9 cellular contexts compared by ENCODE assay signal in the genomic region with DNA sequence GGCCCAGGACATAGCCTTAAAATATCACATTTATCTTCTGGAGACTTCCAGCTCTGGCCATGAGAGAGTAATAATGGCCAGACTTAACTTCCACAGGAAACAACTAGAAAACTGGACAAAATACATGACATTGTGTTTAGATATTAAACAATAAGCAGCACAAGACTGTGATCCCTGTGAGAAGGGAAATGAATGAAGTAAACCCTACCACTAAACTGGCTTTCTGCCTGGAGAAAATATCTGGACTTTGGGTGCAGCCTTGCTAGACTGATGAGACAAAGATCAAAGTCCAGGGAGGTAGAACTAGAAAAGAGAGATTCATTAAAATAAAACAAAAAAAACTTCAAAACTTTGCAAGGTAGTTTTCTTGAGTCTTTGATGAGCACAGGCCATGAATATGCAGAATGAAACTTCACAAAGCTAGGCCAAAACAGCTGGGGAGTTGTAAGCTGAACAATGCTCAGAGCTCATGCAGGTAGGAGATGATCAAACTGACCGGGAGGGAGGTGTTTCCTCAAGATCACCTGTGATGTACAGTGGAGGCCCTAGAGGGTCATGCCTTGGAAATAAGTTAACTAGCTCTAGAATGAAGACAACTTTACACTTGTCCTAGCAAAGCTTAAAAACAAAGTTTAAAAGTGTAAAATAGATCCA.
"Had no signal": no experiment of that assay in that cellular context is flagged by ENCODE, and none has a peak within 500 bp of the region (broad histone marks: within the 10 kb centered on the region; RNA-seq: fewer than 3 reads in every experiment).

No MANE protein-coding gene starts in this region.

- DNase-seq: activated CD4-positive, alpha-beta T cell treated with anti-CD3 and anti-CD28 coated beads, Interleukin-2, amount 50 U/mL, for 1 hour; activated CD4-positive, CD25-positive, alpha-beta regulatory T cell treated with anti-CD3 and anti-CD28 coated beads, Interleukin-2, amount 50 U/mL, for 72 hours; activated naive CD4-positive, alpha-beta T cell treated with Interleukin-2 at 50 U/mL for 16 hours; aorta; effector CD8-positive, alpha-beta T cell; stimulated activated CD4-positive, alpha-beta T cell treated with anti-CD3 and anti-CD28 coated beads, Interleukin-2, amount 100 ng/mL, for 48 hours; stomach had no signal

- H3K9me3 Mint-ChIP-seq: neural crest cell had no signal

- H3K27ac Mint-ChIP-seq: progenitor cell of endocrine pancreas had no signal

- H3K4me3 Mint-ChIP-seq: neural crest cell had no signal

- H3K27me3 Mint-ChIP-seq: progenitor cell of endocrine pancreas had no signal
